Comparison of ENCODE assay signal across 15 cellular contexts in the genomic region with DNA sequence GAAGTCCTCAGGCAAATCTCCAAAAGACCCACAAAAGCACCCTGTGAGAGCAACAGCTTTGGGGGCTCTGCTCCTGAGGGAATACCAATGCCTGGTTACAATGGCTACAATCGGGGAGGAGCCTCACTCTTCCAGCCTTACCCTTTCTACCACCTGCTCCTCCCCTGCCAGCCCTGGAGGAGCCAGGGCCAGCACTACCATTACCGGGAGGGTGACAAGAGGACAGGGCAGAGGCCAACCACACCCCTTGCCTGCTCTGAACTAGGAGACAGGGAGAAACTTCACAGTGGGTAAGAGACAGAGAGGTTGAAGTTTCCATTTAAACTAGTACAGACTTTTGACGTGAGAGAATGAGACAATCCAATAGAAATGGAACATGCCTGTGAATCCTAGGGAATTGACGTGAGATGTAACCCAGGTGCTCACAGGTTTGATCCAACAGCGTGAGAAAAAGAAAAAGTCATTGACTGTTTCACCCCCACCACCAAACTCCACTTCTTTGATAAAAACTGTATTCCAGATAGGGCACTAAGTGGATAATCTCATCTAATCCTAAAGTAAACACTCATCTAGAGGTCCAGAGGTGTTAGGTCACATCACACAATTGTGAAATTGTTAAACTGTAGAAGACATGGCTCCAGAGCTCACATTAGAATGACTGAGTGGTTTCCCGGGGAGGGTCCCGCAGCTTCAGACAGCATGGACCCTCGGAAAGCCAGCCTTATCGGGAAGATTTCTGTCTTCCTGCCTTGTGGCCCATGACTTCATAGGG. TPM values are rescaled to one million over a fixed set of nuclear protein-coding genes. Genes with fewer than 3 reads are reported as not detected.
DNase-seq lines count a peak whose midpoint lies in the region; ATAC-seq and TF ChIP-seq lines count a peak whose summit lies in the region.
"Had no signal": no experiment of that assay in that cellular context is flagged by ENCODE, and none has a peak within 500 bp of the region (broad histone marks: within the 10 kb centered on the region; RNA-seq: fewer than 3 reads in every experiment).

No MANE protein-coding gene starts in this region.

- H3K27me3 Mint-ChIP-seq in CD8-positive, alpha-beta T cell (ENCODE audit: low read depth), result no peaks in the 10 kb centered on the region
- H3K27me3 Mint-ChIP-seq in progenitor cell of endocrine pancreas, result peaks cover 20% of the 10 kb centered on the region
- no peaks in the 10 kb centered on the region for H3K27me3 Mint-ChIP-seq in activated T-cell treated with anti-CD3 and anti-CD28 coated beads, Interleukin-2, amount 50 U/mL, for 4 hours (ENCODE audit: low read depth)
- H3K27me3 Mint-ChIP-seq: B cell had no signal

- no peaks in the 10 kb centered on the region for H3K36me3 Mint-ChIP-seq in CD8-positive, alpha-beta T cell
- peaks cover 4% of the 10 kb centered on the region for H3K36me3 Mint-ChIP-seq in progenitor cell of endocrine pancreas (ENCODE audit: insufficient read depth)
- H3K36me3 Mint-ChIP-seq in activated T-cell treated with anti-CD3 and anti-CD28 coated beads, Interleukin-2, amount 50 U/mL, for 4 hours (ENCODE audit: insufficient read depth), result no peaks in the 10 kb centered on the region

- H3K9me3 Mint-ChIP-seq in CD8-positive, alpha-beta T cell, result peaks cover 3% of the 10 kb centered on the region
- H3K9me3 Mint-ChIP-seq in progenitor cell of endocrine pancreas (ENCODE audit: low read depth), result peaks cover 4% of the 10 kb centered on the region
- H3K9me3 Mint-ChIP-seq in activated T-cell treated with anti-CD3 and anti-CD28 coated beads, Interleukin-2, amount 50 U/mL, for 4 hours, result no peaks in the 10 kb centered on the region

- no peak overlapping the region for H3K4me3 Mint-ChIP-seq in CD8-positive, alpha-beta T cell
- H3K4me3 Mint-ChIP-seq in progenitor cell of endocrine pancreas (ENCODE audit: low read depth), result no peak overlapping the region
- no peak overlapping the region for H3K4me3 Mint-ChIP-seq in activated T-cell treated with anti-CD3 and anti-CD28 coated beads, Interleukin-2, amount 50 U/mL, for 4 hours
- H3K4me3 Mint-ChIP-seq: B cell had no signal

- no peak for DNase-seq in CD8-positive, alpha-beta T cell
- peak; percentile 6 for DNase-seq in HT-29 (ENCODE audit: low spot score)
- DNase-seq in body of pancreas, result peak; percentile 67 to 89 (median 74)
- DNase-seq in progenitor cell of endocrine pancreas (ENCODE audit: low spot score, unreplicated experiment), result no peak
- no peak for DNase-seq in HuH-7.5 (ENCODE audit: low spot score)
- no peak for DNase-seq in activated T-cell treated with anti-CD3 and anti-CD28 coated beads, Interleukin-2, amount 50 U/mL, for 4 hours
- DNase-seq: activated CD8-positive, alpha-beta memory T cell treated with anti-CD3 and anti-CD28 coated beads for 24 hours; DMS79; effector memory CD4-positive, alpha-beta T cell; heart right ventricle; NCI-H2081; SK-N-SH had no signal

- peaks cover 98% of the 10 kb centered on the region for H3K4me1 Mint-ChIP-seq in CD8-positive, alpha-beta T cell (ENCODE audit: low read depth)
- peaks cover 44% of the 10 kb centered on the region for H3K4me1 Mint-ChIP-seq in progenitor cell of endocrine pancreas (ENCODE audit: low read depth)
- H3K4me1 Mint-ChIP-seq in activated T-cell treated with anti-CD3 and anti-CD28 coated beads, Interleukin-2, amount 50 U/mL, for 4 hours (ENCODE audit: low read depth), result peaks cover 87% of the 10 kb centered on the region

- no peak overlapping the region for H3K4me3 ChIP-seq in CD8-positive, alpha-beta T cell (ENCODE audit: low read depth, low read length)
- no peak overlapping the region for H3K4me3 ChIP-seq in body of pancreas
- H3K4me3 ChIP-seq: heart right ventricle, right atrium auricular region had no signal

- no peak overlapping the region for H3K27ac ChIP-seq in CD8-positive, alpha-beta T cell (ENCODE audit: low read depth, low read length)
- H3K27ac ChIP-seq in body of pancreas, result peak overlapping the region; percentile 64 to 97 (median 91)
- H3K27ac ChIP-seq: heart right ventricle, right atrium auricular region had no signal

- TF ChIP-seq POLR2A in body of pancreas (IDR thresholded peaks at IDR 0.05), result peak in 2 of 3 donors; percentile 34 to 59

- H3K36me3 ChIP-seq in CD8-positive, alpha-beta T cell (ENCODE audit: insufficient read depth, low read length), result no peaks in the 10 kb centered on the region
- H3K36me3 ChIP-seq in body of pancreas (replicated peaks in 1 of 2; ENCODE audit: insufficient read depth in 1 of 2, low read depth in 2 of 2), result no peaks in the 10 kb centered on the region

- no peaks in the 10 kb centered on the region for H3K9me3 ChIP-seq in CD8-positive, alpha-beta T cell (ENCODE audit: low read length)
- H3K9me3 ChIP-seq in body of pancreas, result no peaks in the 10 kb centered on the region
- H3K9me3 ChIP-seq: heart right ventricle, right atrium auricular region, SK-N-SH had no signal

- no peak for TF ChIP-seq CTCF in CD8-positive, alpha-beta T cell (IDR thresholded peaks at IDR 0.05)
- TF ChIP-seq CTCF in body of pancreas (IDR thresholded peaks at IDR 0.05) (no peak), progenitor cell of endocrine pancreas (IDR thresholded peaks at IDR 0.05; ENCODE audit: unreplicated experiment) (no peak)

- 29 to 56% methylated on average over 8 to 9 of the region's 9 CpGs for WGBS in body of pancreas, 2 donors

- peaks cover 75% of the 10 kb centered on the region for H3K4me1 ChIP-seq in CD8-positive, alpha-beta T cell (ENCODE audit: insufficient read depth, low read length)
- peaks cover 85% of the 10 kb centered on the region for H3K4me1 ChIP-seq in body of pancreas

- POLR2A ChIA-PET in CD8-positive, alpha-beta T cell (lab: Charles Lee), result interaction anchor here (5.2 to 6.0 kb wide), 2 partner anchors 15 kb away, joined by 48 to 67 read pairs; no protein-coding TSS in a partner anchor

- H3K27me3 ChIP-seq in CD8-positive, alpha-beta T cell (ENCODE audit: insufficient read depth, low read length), result no peaks in the 10 kb centered on the region
- no peaks in the 10 kb centered on the region for H3K27me3 ChIP-seq in body of pancreas
- H3K27me3 ChIP-seq: right atrium auricular region had no signal

- CTCF ChIA-PET in CD8-positive, alpha-beta T cell (lab: Charles Lee), result interaction anchor here (1.9 kb wide), 1 partner anchor 17 kb away, joined by 6 read pairs; no protein-coding TSS in a partner anchor

- H3K27ac Mint-ChIP-seq in CD8-positive, alpha-beta T cell, result peak overlapping the region; percentile 99
- H3K27ac Mint-ChIP-seq in progenitor cell of endocrine pancreas, result peak overlapping the region; percentile 77
- H3K27ac Mint-ChIP-seq: B cell had no signal

- no peak for ATAC-seq in CD8-positive, alpha-beta T cell
- ATAC-seq in body of pancreas, result peak; percentile 58
- no peak for ATAC-seq in activated T-cell treated with anti-CD3 and anti-CD28 coated beads, Interleukin-2, amount 50 U/mL, for 4 hours
- no peak for ATAC-seq in GM19395 (IDR thresholded peaks at IDR 0.05; ENCODE audit: unreplicated experiment)
- ATAC-seq: heart right ventricle had no signal

- intact Hi-C loops in CD8-positive, alpha-beta T cell (cut with DNase I, micrococcal nuclease), result loop anchor here (10.0 kb wide), 3 partner anchors 461 to 621 kb away; partner anchors contain the start of gene CCDC88C (in 1 of the 2)
- intact Hi-C loops in body of pancreas (cut with DNase I), result no loop called here

RNA-seq across cellular contexts. Expression of gene TC2N, which starts 8.4 kb away (rescaled TPM):
- 100 to 1,000 TPM; 132 TPM for total RNA-seq in CD8-positive, alpha-beta T cell
- total RNA-seq in HT-29 (2014; rRNA removed; shearing (Covaris generic)), result 13.9 and 14.2 TPM in 2 replicates
- total RNA-seq in body of pancreas (100 to 1,000 TPM; 105 to 168 TPM), progenitor cell of endocrine pancreas (36.6 and 38.5 TPM in 2 replicates)
- 10 to 100 TPM in 2 of 3 donors, 1 to 10 TPM in 1; 9.4 to 12.9 (median 10.7) TPM for total RNA-seq in activated T-cell treated with anti-CD3 and anti-CD28 coated beads, Interleukin-2, amount 50 U/mL, for 4 hours

Comparison
In these comparisons a context has a peak if more than half of its experiments do, and no peak if none do; other contexts are left out.
1. DNase-seq: peak in HT-29 (single experiment) and body of pancreas (4 of 4); none in CD8-positive, alpha-beta T cell (0 of 7), progenitor cell of endocrine pancreas (single experiment), HuH-7.5 (single experiment) and activated T-cell treated with anti-CD3 and anti-CD28 coated beads, Interleukin-2, amount 50 U/mL, for 4 hours (single experiment).